In the genomic region with DNA sequence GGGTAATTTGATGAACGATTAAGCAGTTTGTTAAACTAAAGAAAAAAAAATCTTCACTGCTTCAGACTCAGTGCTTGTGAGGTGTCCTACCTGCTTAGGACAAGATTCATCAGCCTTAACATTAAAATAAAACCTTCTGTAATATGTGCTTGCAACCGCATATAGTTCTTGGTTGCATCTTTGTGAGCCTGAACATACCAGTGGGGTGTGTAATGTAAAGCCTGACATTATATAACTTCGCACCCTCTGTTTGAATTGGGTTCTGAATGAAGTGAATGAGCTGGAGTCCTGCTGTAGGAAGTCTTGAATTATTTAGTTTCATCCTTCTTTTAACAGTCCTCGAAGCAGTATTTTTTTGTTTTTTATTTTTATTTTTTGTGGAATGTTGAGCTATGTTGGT, we compare ENCODE assay signal across 8 cellular contexts. TPM values are rescaled to one million over a fixed set of nuclear protein-coding genes. Genes with fewer than 3 reads are reported as not detected.
A peak's percentile ranks its signal among the peaks of the same experiment; 100 is the strongest.
DNase-seq lines count a peak whose midpoint lies in the region; ATAC-seq, FAIRE-seq and TF ChIP-seq lines count a peak whose summit lies in the region.

No MANE protein-coding gene starts in this region.

- H3K4me1 ChIP-seq in CD4-positive, CD25-positive, alpha-beta regulatory T cell (ENCODE audit: control insufficient read depth, insufficient read depth, low read length, poor library complexity, severe bottlenecking), result peaks cover 44% of the 10 kb centered on the region
- peaks cover 38% of the 10 kb centered on the region for H3K4me1 ChIP-seq in KMS-11 (ENCODE audit: low read depth, poor library complexity, severe bottlenecking)

- no peaks in the 10 kb centered on the region for H3K27me3 Mint-ChIP-seq in CD4-positive, CD25-positive, alpha-beta regulatory T cell
- no peaks in the 10 kb centered on the region for H3K27me3 Mint-ChIP-seq in natural killer cell treated with Interleukin-12 subunit alpha and Interleukin-12 subunit beta and Interleukin-15 and Interleukin-18, amount 100 ng/mL, for 72 hours

- no peak for TF ChIP-seq CTCF in KMS-11 (conservative IDR thresholded peaks at IDR 0.05; ENCODE audit: low read depth, low read length)
- no peak for TF ChIP-seq CTCF in bronchial epithelial cell (IDR thresholded peaks at IDR 0.05; ENCODE audit: insufficient read depth, low read length, severe bottlenecking)
- no peak for TF ChIP-seq CTCF in lower leg skin (IDR thresholded peaks at IDR 0.05)
- no peak for TF ChIP-seq CTCF in omental fat pad (IDR thresholded peaks at IDR 0.05)

- no peak overlapping the region for H3K27ac ChIP-seq in CD4-positive, CD25-positive, alpha-beta regulatory T cell (ENCODE audit: insufficient read depth, low read length, poor library complexity, severe bottlenecking)
- H3K27ac ChIP-seq in KMS-11, result no peak overlapping the region

- H3K36me3 Mint-ChIP-seq in CD4-positive, CD25-positive, alpha-beta regulatory T cell, result peaks cover 3% of the 10 kb centered on the region
- H3K36me3 Mint-ChIP-seq in natural killer cell treated with Interleukin-12 subunit alpha and Interleukin-12 subunit beta and Interleukin-15 and Interleukin-18, amount 100 ng/mL, for 72 hours, result no peaks in the 10 kb centered on the region

- H4K20me1 ChIP-seq in KMS-11 (ENCODE audit: insufficient read depth), result no peaks in the 10 kb centered on the region; the same call in 1 of the 2 replicates

- peak overlapping the region; percentile 95 for H3K4me3 ChIP-seq in CD4-positive, CD25-positive, alpha-beta regulatory T cell (ENCODE audit: low read depth, low read length)
- no peak overlapping the region for H3K4me3 ChIP-seq in KMS-11 (IDR thresholded peaks at IDR 0.05; ENCODE audit: insufficient read depth, low read depth, low read length)
- peak overlapping the region; percentile 6 for H3K4me3 ChIP-seq in bronchial epithelial cell (ENCODE audit: low read depth, low read length)
- no peak overlapping the region for H3K4me3 ChIP-seq in lower leg skin (ENCODE audit: low read depth, poor library complexity, severe bottlenecking)

- peaks cover 16 to 73% (median 29%) of the 10 kb centered on the region in 4 donors for H3K4me1 Mint-ChIP-seq in CD4-positive, CD25-positive, alpha-beta regulatory T cell
- H3K4me1 Mint-ChIP-seq in natural killer cell treated with Interleukin-12 subunit alpha and Interleukin-12 subunit beta and Interleukin-15 and Interleukin-18, amount 100 ng/mL, for 72 hours (ENCODE audit: low read depth in 2 of 2), result peaks cover 4 to 33% of the 10 kb centered on the region in 2 donors

- H3K4me3 Mint-ChIP-seq in CD4-positive, CD25-positive, alpha-beta regulatory T cell, result peak overlapping the region; percentile 83 to 99 (median 90)
- peak overlapping the region; percentile 93 for H3K4me3 Mint-ChIP-seq in natural killer cell treated with Interleukin-12 subunit alpha and Interleukin-12 subunit beta and Interleukin-15 and Interleukin-18, amount 100 ng/mL, for 72 hours

- intact Hi-C loops in lower leg skin (cut with DNase I; ENCODE audit: low total_unique reads), result loop anchor here (5.0 kb wide), 1 partner anchor 456 kb away; no protein-coding TSS in a partner anchor

- no peak overlapping the region; the same call in 1 of the 2 replicates for H3K9ac ChIP-seq in KMS-11

- H3K79me2 ChIP-seq in KMS-11 (ENCODE audit: insufficient read depth, low read depth), result peaks cover 84% of the 10 kb centered on the region

- H2AFZ ChIP-seq in KMS-11 (ENCODE audit: low read depth), result no peak overlapping the region

- DNase-seq in CD4-positive, CD25-positive, alpha-beta regulatory T cell, result no peak
- DNase-seq in bronchial epithelial cell (ENCODE audit: low read depth), result peak; percentile 37
- DNase-seq in natural killer cell treated with Interleukin-12 subunit alpha and Interleukin-12 subunit beta and Interleukin-15 and Interleukin-18, amount 100 ng/mL, for 72 hours (ENCODE audit: low spot score), result no peak
- no peak for DNase-seq in lower leg skin (ENCODE audit: low spot score in 2 of 2)
- no peak for DNase-seq in omental fat pad (ENCODE audit: low spot score)
- no peak for DNase-seq in central memory CD4-positive, alpha-beta T cell

- H3K9me3 Mint-ChIP-seq in CD4-positive, CD25-positive, alpha-beta regulatory T cell, result no peaks in the 10 kb centered on the region
- no peaks in the 10 kb centered on the region for H3K9me3 Mint-ChIP-seq in natural killer cell treated with Interleukin-12 subunit alpha and Interleukin-12 subunit beta and Interleukin-15 and Interleukin-18, amount 100 ng/mL, for 72 hours

- peak overlapping the region; percentile 89 for H3K4me2 ChIP-seq in KMS-11

- no peaks in the 10 kb centered on the region for H3K27me3 ChIP-seq in CD4-positive, CD25-positive, alpha-beta regulatory T cell (ENCODE audit: control insufficient read depth, insufficient read depth, low read length)
- H3K27me3 ChIP-seq in KMS-11 (ENCODE audit: insufficient read depth, low read depth) (no peaks in the 10 kb centered on the region), bronchial epithelial cell (ENCODE audit: control insufficient read depth, insufficient read depth, low read length) (no peaks in the 10 kb centered on the region)

- WGBS in lower leg skin, 2 donors, result 14 to 26% methylated on average over 4 of the region's 4 CpGs

- peak overlapping the region in 1 of 3 donors; percentile 52 for H3K27ac Mint-ChIP-seq in CD4-positive, CD25-positive, alpha-beta regulatory T cell
- H3K27ac Mint-ChIP-seq in natural killer cell treated with Interleukin-12 subunit alpha and Interleukin-12 subunit beta and Interleukin-15 and Interleukin-18, amount 100 ng/mL, for 72 hours, result peak overlapping the region; percentile 84 to 96

- no peaks in the 10 kb centered on the region for H3K36me3 ChIP-seq in CD4-positive, CD25-positive, alpha-beta regulatory T cell (ENCODE audit: control insufficient read depth, insufficient read depth, low read length)
- H3K36me3 ChIP-seq in KMS-11 (ENCODE audit: insufficient read depth), result no peaks in the 10 kb centered on the region
- no peaks in the 10 kb centered on the region for H3K36me3 ChIP-seq in bronchial epithelial cell (ENCODE audit: control insufficient read depth, insufficient read depth, low read length)

- ATAC-seq in CD4-positive, CD25-positive, alpha-beta regulatory T cell (ENCODE audit: low read depth in 2 of 2), result no peak
- ATAC-seq in natural killer cell treated with Interleukin-12 subunit alpha and Interleukin-12 subunit beta and Interleukin-15 and Interleukin-18, amount 100 ng/mL, for 72 hours, result no peak
- ATAC-seq in HG02870 (IDR thresholded peaks at IDR 0.05; ENCODE audit: unreplicated experiment) (no peak), omental fat pad (ENCODE audit: low FRiP score) (no peak)

- H3K9me3 ChIP-seq in CD4-positive, CD25-positive, alpha-beta regulatory T cell (ENCODE audit: control insufficient read depth in 2 of 2, low read length in 2 of 2), result no peaks in the 10 kb centered on the region

- FAIRE-seq in bronchial epithelial cell (lab: Jason Lieb, UNC), result no peak

- no peak for TF ChIP-seq POLR2A in lower leg skin (IDR thresholded peaks at IDR 0.05)

RNA-seq across cellular contexts. Expression of a gene that starts 3.1 kb away (rescaled TPM):
- total RNA-seq in CD4-positive, CD25-positive, alpha-beta regulatory T cell, result 116 TPM
- polyA plus RNA-seq in CD4-positive, CD25-positive, alpha-beta regulatory T cell, result 10 to 100 TPM in 3 of 4 donors, 1 to 10 TPM in 1; 9.2 to 20.9 (median 19.1) TPM
- total RNA-seq in bronchial epithelial cell, result 11.1 and 24.6 TPM in 2 replicates
- total RNA-seq in natural killer cell treated with Interleukin-12 subunit alpha and Interleukin-12 subunit beta and Interleukin-15 and Interleukin-18, amount 100 ng/mL, for 72 hours, result 10 to 100 TPM; 31.9 to 68.6 TPM
- total RNA-seq in lower leg skin, result 10 to 100 TPM; 30.3 to 88.2 (median 43.7) TPM
- total RNA-seq in omental fat pad, result 10 to 100 TPM; 24.4 to 41.3 (median 29.9) TPM

RNA-seq across cellular contexts. Expression of a gene that starts 32.3 kb away (rescaled TPM):
- not detected for total RNA-seq in CD4-positive, CD25-positive, alpha-beta regulatory T cell
- not detected for polyA plus RNA-seq in CD4-positive, CD25-positive, alpha-beta regulatory T cell
- total RNA-seq in bronchial epithelial cell (not detected in 2 replicates), lower leg skin (not detected), omental fat pad (not detected)
- total RNA-seq in natural killer cell treated with Interleukin-12 subunit alpha and Interleukin-12 subunit beta and Interleukin-15 and Interleukin-18, amount 100 ng/mL, for 72 hours, result not detected

Comparison
In these comparisons a context has a peak if more than half of its experiments do, and no peak if none do; other contexts are left out.
1. H3K4me3 ChIP-seq: peak in CD4-positive, CD25-positive, alpha-beta regulatory T cell (single experiment) and bronchial epithelial cell (single experiment); none in KMS-11 (single experiment) and lower leg skin (single experiment).